ENCODE assay signal across 11 cellular contexts in genomic region chr1:155931332-155932038, GRCh38. TPM values are rescaled to one million over a fixed set of nuclear protein-coding genes. Genes with fewer than 3 reads are reported as not detected.
DNase-seq lines count a peak whose midpoint lies in the region; ATAC-seq lines count a peak whose summit lies in the region.
"Had no signal": no experiment of that assay in that cellular context is flagged by ENCODE, and none has a peak within 500 bp of the region (broad histone marks: within the 10 kb centered on the region; RNA-seq: fewer than 3 reads in every experiment).

No MANE protein-coding gene starts in this region.

- peak overlapping the region; percentile 89 for H3K27ac Mint-ChIP-seq in activated T-cell treated with anti-CD3 and anti-CD28 coated beads, Interleukin-2, amount 50 U/mL, for 24 hours
- peak overlapping the region; percentile 60 for H3K27ac Mint-ChIP-seq in activated CD8-positive, alpha-beta T cell treated with anti-CD3 and anti-CD28 coated beads, Interleukin-2, amount 10 ng/mL, durations not matched to agents 7 days and 5 days

- H3K4me1 Mint-ChIP-seq in activated T-cell treated with anti-CD3 and anti-CD28 coated beads, Interleukin-2, amount 50 U/mL, for 24 hours (ENCODE audit: low read depth) = peaks cover 39% of the 10 kb centered on the region
- H3K4me1 Mint-ChIP-seq in activated T-cell treated with anti-CD3 and anti-CD28 coated beads, Interleukin-2, amount 50 U/mL, for 4 hours (ENCODE audit: low read depth) = peaks cover 33% of the 10 kb centered on the region
- H3K4me1 Mint-ChIP-seq in activated CD8-positive, alpha-beta T cell treated with anti-CD3 and anti-CD28 coated beads, Interleukin-2, amount 10 ng/mL, durations not matched to agents 7 days and 5 days (ENCODE audit: low read depth) = peaks cover 46% of the 10 kb centered on the region

- H3K27me3 Mint-ChIP-seq in activated T-cell treated with anti-CD3 and anti-CD28 coated beads, Interleukin-2, amount 50 U/mL, for 24 hours = no peaks in the 10 kb centered on the region
- no peaks in the 10 kb centered on the region for H3K27me3 Mint-ChIP-seq in activated T-cell treated with anti-CD3 and anti-CD28 coated beads, Interleukin-2, amount 50 U/mL, for 4 hours (ENCODE audit: low read depth)
- H3K27me3 Mint-ChIP-seq in activated CD8-positive, alpha-beta T cell treated with anti-CD3 and anti-CD28 coated beads, Interleukin-2, amount 10 ng/mL, durations not matched to agents 7 days and 5 days (ENCODE audit: low read depth) = no peaks in the 10 kb centered on the region

- POLR2A ChIA-PET in activated CD8-positive, alpha-beta T cell treated with anti-CD3 and anti-CD28 coated beads, Interleukin-2, amount 10 ng/mL, durations not matched to agents 7 days and 5 days (lab: Charles Lee) = interaction anchor here (4.2 kb wide), 1 partner anchor 13 kb away, joined by 39 read pairs; no protein-coding TSS in a partner anchor

- H3K27me3 ChIP-seq in subcutaneous abdominal adipose tissue (ENCODE audit: control insufficient read depth in 5 of 5, insufficient read depth in 4 of 5, low read length in 5 of 5) = no peaks in the 10 kb centered on the region

- H3K9me3 ChIP-seq in iPS-18c (ENCODE audit: control insufficient read depth, insufficient read depth, low read length) (no peaks in the 10 kb centered on the region), subcutaneous abdominal adipose tissue (ENCODE audit: control insufficient read depth in 5 of 5, low read length in 5 of 5) (no peaks in the 10 kb centered on the region)

- peak overlapping the region in 3 of 5 donors; percentile 21 to 56 (median 47) for H3K9ac ChIP-seq in subcutaneous abdominal adipose tissue (ENCODE audit: low read length in 5 of 5)

- peak overlapping the region; percentile 4; the same call in 1 of the 2 replicates for H3K4me3 ChIP-seq in iPS-18c (ENCODE audit: insufficient read depth, low read depth, low read length)
- peak overlapping the region in 2 of 5 donors; percentile 32 to 61 for H3K4me3 ChIP-seq in subcutaneous abdominal adipose tissue (ENCODE audit: low read depth in 1 of 5, low read length in 5 of 5)

- peak overlapping the region; percentile 23 for H3K27ac ChIP-seq in subcutaneous abdominal adipose tissue (ENCODE audit: low read depth, low read length)

- H3K4me3 Mint-ChIP-seq in activated T-cell treated with anti-CD3 and anti-CD28 coated beads, Interleukin-2, amount 50 U/mL, for 24 hours = no peak overlapping the region
- H3K4me3 Mint-ChIP-seq in activated T-cell treated with anti-CD3 and anti-CD28 coated beads, Interleukin-2, amount 50 U/mL, for 4 hours = no peak overlapping the region
- no peak overlapping the region for H3K4me3 Mint-ChIP-seq in activated CD8-positive, alpha-beta T cell treated with anti-CD3 and anti-CD28 coated beads, Interleukin-2, amount 10 ng/mL, durations not matched to agents 7 days and 5 days

- no peak for ATAC-seq in activated T-cell treated with anti-CD3 and anti-CD28 coated beads, Interleukin-2, amount 50 U/mL, for 4 hours
- ATAC-seq in activated CD8-positive, alpha-beta T cell treated with anti-CD3 and anti-CD28 coated beads, Interleukin-2, amount 10 ng/mL, durations not matched to agents 7 days and 5 days = no peak
- ATAC-seq in HG02938 (IDR thresholded peaks at IDR 0.05; ENCODE audit: unreplicated experiment) = no peak
- ATAC-seq in GM18867 (IDR thresholded peaks at IDR 0.05; ENCODE audit: unreplicated experiment) = no peak

- H3K36me3 Mint-ChIP-seq in activated T-cell treated with anti-CD3 and anti-CD28 coated beads, Interleukin-2, amount 50 U/mL, for 24 hours (ENCODE audit: low read depth) = peaks cover 32% of the 10 kb centered on the region
- H3K36me3 Mint-ChIP-seq in activated T-cell treated with anti-CD3 and anti-CD28 coated beads, Interleukin-2, amount 50 U/mL, for 4 hours (ENCODE audit: insufficient read depth) = peaks cover 32% of the 10 kb centered on the region
- H3K36me3 Mint-ChIP-seq in activated CD8-positive, alpha-beta T cell treated with anti-CD3 and anti-CD28 coated beads, Interleukin-2, amount 10 ng/mL, durations not matched to agents 7 days and 5 days (ENCODE audit: low read depth) = peaks cover 57% of the 10 kb centered on the region

- CTCF ChIA-PET in activated CD8-positive, alpha-beta T cell treated with anti-CD3 and anti-CD28 coated beads, Interleukin-2, amount 10 ng/mL, durations not matched to agents 7 days and 5 days (lab: Charles Lee) = interaction anchor here (0.6 to 4.9 kb wide), 8 partner anchors 8 to 135 kb away, joined by 3 to 96 read pairs (median 4); no protein-coding TSS in a partner anchor

- peaks cover 27 to 56% (median 37%) of the 10 kb centered on the region in 5 donors for H3K36me3 ChIP-seq in subcutaneous abdominal adipose tissue (ENCODE audit: control insufficient read depth in 5 of 5, insufficient read depth in 5 of 5, low read length in 5 of 5)

- no peaks in the 10 kb centered on the region for H3K9me3 Mint-ChIP-seq in activated T-cell treated with anti-CD3 and anti-CD28 coated beads, Interleukin-2, amount 50 U/mL, for 24 hours
- H3K9me3 Mint-ChIP-seq in activated T-cell treated with anti-CD3 and anti-CD28 coated beads, Interleukin-2, amount 50 U/mL, for 4 hours = no peaks in the 10 kb centered on the region
- no peaks in the 10 kb centered on the region for H3K9me3 Mint-ChIP-seq in activated CD8-positive, alpha-beta T cell treated with anti-CD3 and anti-CD28 coated beads, Interleukin-2, amount 10 ng/mL, durations not matched to agents 7 days and 5 days (ENCODE audit: insufficient read depth)

- H3K4me1 ChIP-seq in subcutaneous abdominal adipose tissue (ENCODE audit: control insufficient read depth in 5 of 5, insufficient read depth in 5 of 5, low read length in 5 of 5) = peaks cover 7 to 46% (median 43%) of the 10 kb centered on the region in 5 donors

- DNase-seq in activated T-cell treated with anti-CD3 and anti-CD28 coated beads, Interleukin-2, amount 50 U/mL, for 24 hours = no peak
- no peak for DNase-seq in activated T-cell treated with anti-CD3 and anti-CD28 coated beads, Interleukin-2, amount 50 U/mL, for 4 hours
- DNase-seq in activated CD8-positive, alpha-beta T cell treated with anti-CD3 and anti-CD28 coated beads, Interleukin-2, amount 10 ng/mL, durations not matched to agents 7 days and 5 days = no peak
- DNase-seq in mucosa of gallbladder (ENCODE audit: low spot score) = no peak
- DNase-seq: NCI-H1930, substantia nigra had no signal

RNA-seq across cellular contexts. Expression of gene KHDC4, which starts 2.7 kb away (rescaled TPM):
- total RNA-seq in activated T-cell treated with anti-CD3 and anti-CD28 coated beads, Interleukin-2, amount 50 U/mL, for 4 hours = 10 to 100 TPM; 32.2 to 38.3 (median 37.9) TPM
- total RNA-seq in activated CD8-positive, alpha-beta T cell treated with anti-CD3 and anti-CD28 coated beads, Interleukin-2, amount 10 ng/mL, durations not matched to agents 7 days and 5 days = 10 to 100 TPM; 64.5 to 68.9 TPM
- total RNA-seq in mucosa of gallbladder = 44.5 TPM

RNA-seq across cellular contexts. Expression of gene RXFP4, which starts 10.0 kb away (rescaled TPM):
- not detected for total RNA-seq in activated T-cell treated with anti-CD3 and anti-CD28 coated beads, Interleukin-2, amount 50 U/mL, for 4 hours
- not detected for total RNA-seq in activated CD8-positive, alpha-beta T cell treated with anti-CD3 and anti-CD28 coated beads, Interleukin-2, amount 10 ng/mL, durations not matched to agents 7 days and 5 days
- total RNA-seq in mucosa of gallbladder = not detected
- total RNA-seq: lung microvascular endothelial cell had no signal

RNA-seq across cellular contexts. Expression of gene RIT1, which starts 20.3 kb away (rescaled TPM):
- 10 to 100 TPM; 15.6 to 25.0 (median 17.9) TPM for total RNA-seq in activated T-cell treated with anti-CD3 and anti-CD28 coated beads, Interleukin-2, amount 50 U/mL, for 4 hours
- total RNA-seq in activated CD8-positive, alpha-beta T cell treated with anti-CD3 and anti-CD28 coated beads, Interleukin-2, amount 10 ng/mL, durations not matched to agents 7 days and 5 days = 10 to 100 TPM; 26.0 to 26.4 TPM
- 38.9 TPM for total RNA-seq in mucosa of gallbladder

RNA-seq across cellular contexts. Expression of gene ARHGEF2, which starts 46.9 kb away (rescaled TPM):
- 100 to 1,000 TPM; 144 to 174 (median 149) TPM for total RNA-seq in activated T-cell treated with anti-CD3 and anti-CD28 coated beads, Interleukin-2, amount 50 U/mL, for 4 hours
- 100 to 1,000 TPM; 142 to 147 TPM for total RNA-seq in activated CD8-positive, alpha-beta T cell treated with anti-CD3 and anti-CD28 coated beads, Interleukin-2, amount 10 ng/mL, durations not matched to agents 7 days and 5 days
- total RNA-seq in mucosa of gallbladder = 142 TPM
